ENCODE assay signal across 11 cellular contexts in genomic region chr7:44961844-44962482, GRCh38. TPM values are rescaled to one million over a fixed set of nuclear protein-coding genes. Genes with fewer than 3 reads are reported as not detected.
DNase-seq lines count a peak whose midpoint lies in the region; ATAC-seq and TF ChIP-seq lines count a peak whose summit lies in the region.
"Had no signal": no experiment of that assay in that cellular context is flagged by ENCODE, and none has a peak within 500 bp of the region (broad histone marks: within the 10 kb centered on the region; RNA-seq: fewer than 3 reads in every experiment).

No MANE protein-coding gene starts in this region.

- intact Hi-C loops in psoas muscle (cut with DNase I) = no loop called here

- no peaks in the 10 kb centered on the region for H3K9me3 ChIP-seq in HUES48 (ENCODE audit: control insufficient read depth, insufficient read depth, low read length)
- H3K9me3 ChIP-seq in psoas muscle = no peaks in the 10 kb centered on the region
- H3K9me3 ChIP-seq: prostate gland had no signal

- peaks cover 38% of the 10 kb centered on the region for H3K27me3 ChIP-seq in HUES48 (ENCODE audit: control insufficient read depth, insufficient read depth, low read length)
- H3K27me3 ChIP-seq in psoas muscle (ENCODE audit: insufficient read depth in 3 of 3, low read length in 2 of 3) = peaks cover 0 to 13% (median 0%) of the 10 kb centered on the region in 3 donors

- 73 to 81% (median 77%) methylated on average over 16 of the region's 16 CpGs for WGBS in psoas muscle, 3 donors

- H3K4me3 ChIP-seq in HUES48 (ENCODE audit: low read depth, low read length) = peak overlapping the region; percentile 54
- peak overlapping the region; percentile 52 for H3K4me3 ChIP-seq in epithelial cell of proximal tubule (ENCODE audit: low read depth, low read length)
- peak overlapping the region; percentile 68 for H3K4me3 ChIP-seq in psoas muscle

- no peaks in the 10 kb centered on the region for H3K4me1 ChIP-seq in HUES48 (ENCODE audit: control insufficient read depth, insufficient read depth, low read length)
- H3K4me1 ChIP-seq in psoas muscle = peaks cover 8% of the 10 kb centered on the region
- H3K4me1 ChIP-seq: prostate gland had no signal

- TF ChIP-seq CTCF in epithelial cell of proximal tubule (conservative IDR thresholded peaks at IDR 0.05; ENCODE audit: low read depth, low read length) (no peak), psoas muscle (IDR thresholded peaks at IDR 0.05) (no peak)

- no peak overlapping the region for H3K27ac ChIP-seq in HUES48 (ENCODE audit: low read depth, low read length)
- no peak overlapping the region for H3K27ac ChIP-seq in psoas muscle
- H3K27ac ChIP-seq: prostate gland had no signal

- peak in 2 of 4 donors; percentile 18 to 32 for ATAC-seq in psoas muscle
- ATAC-seq in GM18909 (IDR thresholded peaks at IDR 0.05; ENCODE audit: poor library complexity, unreplicated experiment) = no peak

- DNase-seq in Daoy (ENCODE audit: low read depth) = peak; percentile 29
- DNase-seq in epithelial cell of proximal tubule (ENCODE audit: low read depth) = no peak
- DNase-seq in psoas muscle = no peak
- no peak for DNase-seq in GM19240 (ENCODE audit: insufficient read length, low spot score)
- DNase-seq in AG08396 (ENCODE audit: low spot score) = no peak
- DNase-seq in NOMO-1 treated with dmso at 0.1 percent for 144 hours (lab: John Stamatoyannopoulos, UW; ENCODE audit: unreplicated experiment) = no peak
- DNase-seq: DMS79 treated with DMSO at 0.1 percent for 48 hours had no signal

- no peaks in the 10 kb centered on the region for H3K36me3 ChIP-seq in HUES48 (ENCODE audit: control insufficient read depth, insufficient read depth, low read length)
- H3K36me3 ChIP-seq in psoas muscle (ENCODE audit: insufficient read depth in 1 of 2, low read depth in 1 of 2) = no peaks in the 10 kb centered on the region
- H3K36me3 ChIP-seq: prostate gland had no signal

- H3K9ac ChIP-seq in HUES48 (ENCODE audit: low read depth, low read length) = peak overlapping the region; percentile 61

RNA-seq across cellular contexts. Expression of gene MYO1G, which starts 16.9 kb away (rescaled TPM):
- total RNA-seq in Daoy (2014; rRNA removed; shearing (Covaris generic)) = 0.06 and 0.34 TPM in 2 replicates
- total RNA-seq in epithelial cell of proximal tubule (under 0.01 TPM in 1 of 2 replicates, not detected in the other), psoas muscle (1 to 10 TPM in 2 of 4 donors, under 1 TPM in 2; 0.41 to 1.9 (median 0.96) TPM)
- polyA plus RNA-seq in psoas muscle = under 1 TPM; 0.11 to 0.30 (median 0.29) TPM
- total RNA-seq: RPMI7951 had no signal

RNA-seq across cellular contexts. Expression of gene CCM2, which starts 38.0 kb away (rescaled TPM):
- 67.6 and 68.8 TPM in 2 replicates for total RNA-seq in Daoy (2014; rRNA removed; shearing (Covaris generic))
- total RNA-seq in epithelial cell of proximal tubule = 49.2 and 60.1 TPM in 2 replicates
- 10 to 100 TPM; 33.3 to 49.9 (median 42.2) TPM for total RNA-seq in psoas muscle
- 100 to 1,000 TPM in 1 of 3 donors, 10 to 100 TPM in 2; 57.6 to 110 (median 76.5) TPM for polyA plus RNA-seq in psoas muscle
